Comparison of ENCODE assay signal across 8 cellular contexts in genomic region chr20:63830821-63831593, GRCh38. TPM values are rescaled to one million over a fixed set of nuclear protein-coding genes. Genes with fewer than 3 reads are reported as not detected.
A peak's percentile ranks its signal among the peaks of the same experiment; 100 is the strongest.
DNase-seq lines count a peak whose midpoint lies in the region; ATAC-seq, FAIRE-seq and TF ChIP-seq lines count a peak whose summit lies in the region.

Gene ZBTB46 (minus strand): TSS chr20:63831264. CDS start chr20:63790757, 40,507 bp downstream.

- TF ChIP-seq CTCF in Loucy (conservative IDR thresholded peaks at IDR 0.05; ENCODE audit: low read length) (no peak), adrenal gland (IDR thresholded peaks at IDR 0.05) (no peak), retinal pigment epithelial cell (conservative IDR thresholded peaks at IDR 0.05; ENCODE audit: low read depth, low read length) (no peak)

- H3K79me2 ChIP-seq in Loucy (ENCODE audit: insufficient read depth, low read length), result peaks cover 5% of the 10 kb centered on the region; the same call in 1 of the 2 replicates

- ATAC-seq in HG03378 (IDR thresholded peaks at IDR 0.05; ENCODE audit: unreplicated experiment), result no peak

- H3F3A ChIP-seq in Loucy (ENCODE audit: low read depth), result no peaks in the 10 kb centered on the region

- peak within 1 kb of the TSS; percentile 54 for H2AFZ ChIP-seq in Loucy (ENCODE audit: low read length)

- H3K9ac ChIP-seq in BLaER1, result no peak within 1 kb of the TSS
- peak within 1 kb of the TSS; percentile 42 for H3K9ac ChIP-seq in Loucy (ENCODE audit: low read depth, low read length, poor library complexity, severe bottlenecking)

- H4K20me1 ChIP-seq in BLaER1, result peaks cover 44% of the 10 kb centered on the region
- no peaks in the 10 kb centered on the region for H4K20me1 ChIP-seq in Loucy (ENCODE audit: insufficient read depth, low read length, poor library complexity, severe bottlenecking)

- DNase-seq in GM18507 (ENCODE audit: extremely low spot score, insufficient read length, low read depth), result peak; percentile 89
- DNase-seq in adrenal gland, result peak in 4 of 7 donors; percentile 45 to 74 (median 60)
- peak; percentile 92 for DNase-seq in hepatic stellate cell (ENCODE audit: low spot score)
- DNase-seq in retinal pigment epithelial cell (ENCODE audit: low read depth), result no peak
- DNase-seq in islet precursor cell, result no peak

- peaks cover 41% of the 10 kb centered on the region for H3K4me1 ChIP-seq in BLaER1
- peaks cover 35% of the 10 kb centered on the region for H3K4me1 ChIP-seq in Loucy (ENCODE audit: insufficient read depth, low read length, poor library complexity, severe bottlenecking)
- H3K4me1 ChIP-seq in adrenal gland (replicated peaks in 1 of 2), result peaks cover 0 to 22% of the 10 kb centered on the region in 2 donors

- H3K4me3 ChIP-seq in BLaER1 (peak within 1 kb of the TSS; percentile 71), Loucy (ENCODE audit: low read length, poor library complexity, severe bottlenecking) (peak within 1 kb of the TSS; percentile 73), adrenal gland (peak within 1 kb of the TSS in 3 of 4 donors; percentile 32 to 99 (median 48)), retinal pigment epithelial cell (ENCODE audit: low read length) (peak within 1 kb of the TSS; percentile 43)

- H3K36me3 ChIP-seq in BLaER1 (no peaks in the 10 kb centered on the region), Loucy (ENCODE audit: insufficient read depth, low read length) (no peaks in the 10 kb centered on the region), adrenal gland (replicated peaks in 1 of 2) (no peaks in the 10 kb centered on the region)

- H3K27ac ChIP-seq in BLaER1 (no peak within 1 kb of the TSS), adrenal gland (peak within 1 kb of the TSS in 4 of 5 donors; percentile 29 to 93 (median 60))

- H3K4me2 ChIP-seq in BLaER1 (peak within 1 kb of the TSS; percentile 93), Loucy (ENCODE audit: low read depth, low read length, poor library complexity, severe bottlenecking) (peak within 1 kb of the TSS; percentile 84)

- H3K27me3 ChIP-seq in BLaER1 (peaks cover 77% of the 10 kb centered on the region), Loucy (ENCODE audit: insufficient read depth, low read length, poor library complexity, severe bottlenecking) (no peaks in the 10 kb centered on the region), adrenal gland (no peaks in the 10 kb centered on the region)

- H3K9me3 ChIP-seq in BLaER1 (no peaks in the 10 kb centered on the region), Loucy (ENCODE audit: insufficient read depth, low read depth, low read length) (no peaks in the 10 kb centered on the region), adrenal gland (replicated peaks in 1 of 3) (no peaks in the 10 kb centered on the region)

- no peak for FAIRE-seq in GM18507 (lab: Jason Lieb, UNC)

- WGBS in adrenal gland, 4 donors, result 1% methylated on average over 78 to 139 of the region's 152 CpGs; no CpG with 5 or more reads in 2 of the 4 donors

- TF ChIP-seq POLR2A in adrenal gland (IDR thresholded peaks at IDR 0.05), result no peak

- intact Hi-C loops in adrenal gland (cut with DNase I), result no loop called here

- H3K9me2 ChIP-seq in Loucy (replicated peaks; ENCODE audit: low read depth, low read length), result no peaks in the 10 kb centered on the region

RNA-seq across cellular contexts. Expression of gene ZBTB46, which starts in this region (rescaled TPM):
- total RNA-seq in adrenal gland, result 10 to 100 TPM in 5 of 8 donors, 1 to 10 TPM in 3; 7.7 to 22.4 (median 13.8) TPM
- polyA plus RNA-seq in adrenal gland, result 10 to 100 TPM in 1 of 3 donors, 1 to 10 TPM in 1, under 1 TPM in 1; 0.77 to 11.3 (median 5.4) TPM

Comparison
In these comparisons a context has a peak if more than half of its experiments do, and no peak if none do; other contexts are left out.
1. DNase-seq: peak in GM18507 (single experiment), adrenal gland (4 of 7) and hepatic stellate cell (single experiment); none in retinal pigment epithelial cell (single experiment) and islet precursor cell (single experiment).
2. Peak in every context shown above with its lines, with median percentiles within 50 percentile points of each other: H3K4me3 ChIP-seq.